ENCODE assay signal across 18 cellular contexts in the genomic region with DNA sequence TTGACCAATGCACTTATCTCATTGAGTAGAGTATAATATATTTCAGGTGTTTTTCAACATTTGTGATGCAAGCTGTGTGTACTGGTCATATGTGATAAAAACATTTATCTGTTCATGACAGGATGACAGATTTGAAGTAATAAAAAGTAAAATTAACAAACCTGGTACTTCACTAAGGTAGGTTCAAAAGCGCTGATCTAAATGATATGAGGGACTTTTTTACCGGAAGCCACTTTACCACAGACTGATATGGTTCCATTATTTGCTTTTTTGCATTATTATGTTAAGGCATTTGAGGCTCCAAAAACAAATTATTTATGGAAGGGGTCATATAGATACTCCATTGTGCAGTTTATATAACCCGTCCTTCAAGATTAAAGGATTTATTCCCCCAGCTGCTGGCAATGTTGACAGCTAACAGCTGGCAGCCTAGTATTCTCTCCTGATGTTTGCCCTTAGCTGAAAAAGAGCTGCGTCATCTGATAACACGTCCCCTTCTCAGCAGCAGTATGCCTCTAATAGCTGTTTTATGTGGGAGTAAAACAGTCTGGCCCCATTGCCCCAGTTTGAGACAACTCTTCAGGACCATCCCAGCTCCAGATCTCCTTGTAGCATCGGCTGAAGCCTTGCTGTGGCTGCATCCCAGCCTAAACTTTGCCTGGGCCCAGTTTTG.
DNase-seq lines count a peak whose midpoint lies in the region; ATAC-seq and TF ChIP-seq lines count a peak whose summit lies in the region.
"Had no signal": no experiment of that assay in that cellular context is flagged by ENCODE, and none has a peak within 500 bp of the region (broad histone marks: within the 10 kb centered on the region; RNA-seq: fewer than 3 reads in every experiment).

No MANE protein-coding gene starts in this region.

- peak overlapping the region; percentile 5 for H3K4me3 Mint-ChIP-seq in progenitor cell of endocrine pancreas (ENCODE audit: low read depth)
- no peak overlapping the region for H3K4me3 Mint-ChIP-seq in activated T-helper 1 cell treated with anti-CD3 and anti-CD28 coated beads, Interleukin-12 subunit alpha, Interleukin-12 subunit beta, Interleukin-2, Interleukin-4 antibody, amounts not matched to agents 30 ng/mL and 10 ng/mL and 1 ng/mL, durations not matched to agents 14 hours and 24 hours and 36 hours
- no peak overlapping the region for H3K4me3 Mint-ChIP-seq in activated T-cell treated with anti-CD3 and anti-CD28 coated beads, Interleukin-2, amount 50 U/mL, for 72 hours
- H3K4me3 Mint-ChIP-seq: activated CD8-positive, alpha-beta memory T cell treated with anti-CD3 and anti-CD28 coated beads, Interleukin-2, amount 10 ng/mL, durations not matched to agents 7 days and 5 days had no signal

- peak overlapping the region; percentile 80 for H3K27ac Mint-ChIP-seq in progenitor cell of endocrine pancreas
- no peak overlapping the region for H3K27ac Mint-ChIP-seq in activated T-helper 1 cell treated with anti-CD3 and anti-CD28 coated beads, Interleukin-12 subunit alpha, Interleukin-12 subunit beta, Interleukin-2, Interleukin-4 antibody, amounts not matched to agents 30 ng/mL and 10 ng/mL and 1 ng/mL, durations not matched to agents 14 hours and 24 hours and 36 hours
- no peak overlapping the region for H3K27ac Mint-ChIP-seq in activated T-cell treated with anti-CD3 and anti-CD28 coated beads, Interleukin-2, amount 50 U/mL, for 72 hours
- H3K27ac Mint-ChIP-seq: activated CD8-positive, alpha-beta memory T cell treated with anti-CD3 and anti-CD28 coated beads, Interleukin-2, amount 10 ng/mL, durations not matched to agents 7 days and 5 days had no signal

- intact Hi-C loops in activated T-helper 1 cell treated with anti-CD3 and anti-CD28 coated beads, Interleukin-12 subunit alpha, Interleukin-12 subunit beta, Interleukin-2, Interleukin-4 antibody, amounts not matched to agents 30 ng/mL and 10 ng/mL and 1 ng/mL, durations not matched to agents 14 hours and 24 hours and 36 hours (cut with micrococcal nuclease): no loop called here

- H3K9me3 Mint-ChIP-seq in progenitor cell of endocrine pancreas (ENCODE audit: low read depth): no peaks in the 10 kb centered on the region
- peaks cover 3% of the 10 kb centered on the region for H3K9me3 Mint-ChIP-seq in activated T-helper 1 cell treated with anti-CD3 and anti-CD28 coated beads, Interleukin-12 subunit alpha, Interleukin-12 subunit beta, Interleukin-2, Interleukin-4 antibody, amounts not matched to agents 30 ng/mL and 10 ng/mL and 1 ng/mL, durations not matched to agents 14 hours and 24 hours and 36 hours
- H3K9me3 Mint-ChIP-seq in activated T-cell treated with anti-CD3 and anti-CD28 coated beads, Interleukin-2, amount 50 U/mL, for 72 hours: no peaks in the 10 kb centered on the region

- peak; percentile 29 to 75 for DNase-seq in NCI-H524 (lab: John Stamatoyannopoulos, UW)
- DNase-seq in NCI-H524 treated with DMSO at 0.1 percent for 48 hours (lab: John Stamatoyannopoulos, UW): no peak
- DNase-seq in NCI-H69 (lab: John Stamatoyannopoulos, UW): peak; percentile 67
- peak; percentile 30 for DNase-seq in choroid plexus epithelial cell (ENCODE audit: low read depth)
- no peak for DNase-seq in progenitor cell of endocrine pancreas (ENCODE audit: low spot score, unreplicated experiment)
- DNase-seq in activated CD4-positive, alpha-beta T cell treated with anti-CD3 and anti-CD28 coated beads for 48 hours: no peak
- DNase-seq in activated T-helper 1 cell treated with anti-CD3 and anti-CD28 coated beads, Interleukin-12 subunit alpha, Interleukin-12 subunit beta, Interleukin-2, Interleukin-4 antibody, amounts not matched to agents 30 ng/mL and 10 ng/mL and 1 ng/mL, durations not matched to agents 14 hours and 24 hours and 36 hours (ENCODE audit: low spot score): no peak
- DNase-seq in activated T-cell treated with anti-CD3 and anti-CD28 coated beads, Interleukin-2, amount 50 U/mL, for 72 hours: no peak
- DNase-seq: activated CD8-positive, alpha-beta memory T cell treated with anti-CD3 and anti-CD28 coated beads, Interleukin-2, amount 10 ng/mL, durations not matched to agents 7 days and 5 days; activated naive CD4-positive, alpha-beta T cell treated with anti-CD3 and anti-CD28 coated beads, Interleukin-2, amount 50 U/mL, for 16 hours; colonic mucosa; hippocampal formation; left ventricle myocardium inferior; NCI-H1436; WERI-Rb-1 had no signal

- no peaks in the 10 kb centered on the region for H3K27me3 Mint-ChIP-seq in progenitor cell of endocrine pancreas
- H3K27me3 Mint-ChIP-seq in activated T-helper 1 cell treated with anti-CD3 and anti-CD28 coated beads, Interleukin-12 subunit alpha, Interleukin-12 subunit beta, Interleukin-2, Interleukin-4 antibody, amounts not matched to agents 30 ng/mL and 10 ng/mL and 1 ng/mL, durations not matched to agents 14 hours and 24 hours and 36 hours (ENCODE audit: insufficient read depth): no peaks in the 10 kb centered on the region
- H3K27me3 Mint-ChIP-seq in activated T-cell treated with anti-CD3 and anti-CD28 coated beads, Interleukin-2, amount 50 U/mL, for 72 hours (ENCODE audit: low read depth): no peaks in the 10 kb centered on the region
- H3K27me3 Mint-ChIP-seq: activated CD8-positive, alpha-beta memory T cell treated with anti-CD3 and anti-CD28 coated beads, Interleukin-2, amount 10 ng/mL, durations not matched to agents 7 days and 5 days had no signal

- H3K4me3 ChIP-seq in choroid plexus epithelial cell (ENCODE audit: low read depth, low read length): no peak overlapping the region
- H3K4me3 ChIP-seq: A549, colonic mucosa, esophagus muscularis mucosa, left ventricle myocardium inferior, thoracic aorta had no signal

- ATAC-seq in activated T-cell treated with anti-CD3 and anti-CD28 coated beads, Interleukin-2, amount 50 U/mL, for 72 hours (replicated peaks in 1 of 2): no peak
- ATAC-seq: A549; activated CD8-positive, alpha-beta memory T cell treated with anti-CD3 and anti-CD28 coated beads, Interleukin-2, amount 10 ng/mL, durations not matched to agents 7 days and 5 days had no signal

- peaks cover 22% of the 10 kb centered on the region for H3K4me1 Mint-ChIP-seq in progenitor cell of endocrine pancreas (ENCODE audit: low read depth)
- no peaks in the 10 kb centered on the region for H3K4me1 Mint-ChIP-seq in activated T-helper 1 cell treated with anti-CD3 and anti-CD28 coated beads, Interleukin-12 subunit alpha, Interleukin-12 subunit beta, Interleukin-2, Interleukin-4 antibody, amounts not matched to agents 30 ng/mL and 10 ng/mL and 1 ng/mL, durations not matched to agents 14 hours and 24 hours and 36 hours (ENCODE audit: low read depth)
- peaks cover 20% of the 10 kb centered on the region for H3K4me1 Mint-ChIP-seq in activated T-cell treated with anti-CD3 and anti-CD28 coated beads, Interleukin-2, amount 50 U/mL, for 72 hours (ENCODE audit: low read depth)
- H3K4me1 Mint-ChIP-seq: activated CD8-positive, alpha-beta memory T cell treated with anti-CD3 and anti-CD28 coated beads, Interleukin-2, amount 10 ng/mL, durations not matched to agents 7 days and 5 days had no signal

- H3K36me3 Mint-ChIP-seq in progenitor cell of endocrine pancreas (ENCODE audit: insufficient read depth): no peaks in the 10 kb centered on the region
- no peaks in the 10 kb centered on the region for H3K36me3 Mint-ChIP-seq in activated T-helper 1 cell treated with anti-CD3 and anti-CD28 coated beads, Interleukin-12 subunit alpha, Interleukin-12 subunit beta, Interleukin-2, Interleukin-4 antibody, amounts not matched to agents 30 ng/mL and 10 ng/mL and 1 ng/mL, durations not matched to agents 14 hours and 24 hours and 36 hours (ENCODE audit: low read depth)
- no peaks in the 10 kb centered on the region for H3K36me3 Mint-ChIP-seq in activated T-cell treated with anti-CD3 and anti-CD28 coated beads, Interleukin-2, amount 50 U/mL, for 72 hours (ENCODE audit: insufficient read depth in 2 of 2)
- H3K36me3 Mint-ChIP-seq: activated CD8-positive, alpha-beta memory T cell treated with anti-CD3 and anti-CD28 coated beads, Interleukin-2, amount 10 ng/mL, durations not matched to agents 7 days and 5 days had no signal

- TF ChIP-seq CTCF in choroid plexus epithelial cell (conservative IDR thresholded peaks at IDR 0.05; ENCODE audit: low read depth, low read length) (no peak), progenitor cell of endocrine pancreas (IDR thresholded peaks at IDR 0.05; ENCODE audit: unreplicated experiment) (no peak)

Comparison
In these comparisons a context has a peak if more than half of its experiments do, and no peak if none do; other contexts are left out.
1. DNase-seq: peak in NCI-H524 (2 of 2), NCI-H69 (single experiment) and choroid plexus epithelial cell (single experiment); none in NCI-H524 treated with DMSO at 0.1 percent for 48 hours (single experiment), progenitor cell of endocrine pancreas (single experiment), activated CD4-positive, alpha-beta T cell treated with anti-CD3 and anti-CD28 coated beads for 48 hours (single experiment), activated T-helper 1 cell treated with anti-CD3 and anti-CD28 coated beads, Interleukin-12 subunit alpha, Interleukin-12 subunit beta, Interleukin-2, Interleukin-4 antibody, amounts not matched to agents 30 ng/mL and 10 ng/mL and 1 ng/mL, durations not matched to agents 14 hours and 24 hours and 36 hours (single experiment) and activated T-cell treated with anti-CD3 and anti-CD28 coated beads, Interleukin-2, amount 50 U/mL, for 72 hours (0 of 2).